Comparison of ENCODE assay signal across 22 cellular contexts in genomic region chr9:125271081-125271480, GRCh38. TPM values are rescaled to one million over a fixed set of nuclear protein-coding genes. Genes with fewer than 3 reads are reported as not detected.
DNase-seq lines count a peak whose midpoint lies in the region; ATAC-seq, FAIRE-seq and TF ChIP-seq lines count a peak whose summit lies in the region.
"Had no signal": no experiment of that assay in that cellular context is flagged by ENCODE, and none has a peak within 500 bp of the region (broad histone marks: within the 10 kb centered on the region; RNA-seq: fewer than 3 reads in every experiment).

No MANE protein-coding gene starts in this region.

- peaks cover 32% of the 10 kb centered on the region for H3K4me1 Mint-ChIP-seq in central memory CD8-positive, alpha-beta T cell

- no peaks in the 10 kb centered on the region for H3K27me3 Mint-ChIP-seq in central memory CD8-positive, alpha-beta T cell

- H3K9me3 ChIP-seq in HepG2 (ENCODE audit: low read length) (no peaks in the 10 kb centered on the region), right lobe of liver (no peaks in the 10 kb centered on the region), hepatocyte (ENCODE audit: low read depth) (no peaks in the 10 kb centered on the region)
- H3K9me3 ChIP-seq: BLaER1 treated with 17β-estradiol and CSF1 and Interleukin-3, amounts not matched to agents 10 nM and 100 nM had no signal

- TF ChIP-seq RAD21 in HepG2 (CRISPR knock-in tag; IDR thresholded peaks at IDR 0.05), result no peak

- peak overlapping the region; percentile 8 for H3K27ac Mint-ChIP-seq in central memory CD8-positive, alpha-beta T cell (ENCODE audit: low read depth)

- intact Hi-C loops in HepG2 (cut with micrococcal nuclease; ENCODE audit: unreplicated experiment) (no loop called here), right lobe of liver (cut with DNase I) (no loop called here)

- CTCF ChIA-PET in HepG2 (lab: Yijun Ruan, JAX; ENCODE audit: low intra/inter-chr PET ratio, low total read pairs), result no interaction called here

- no peaks in the 10 kb centered on the region for H3K9me3 Mint-ChIP-seq in central memory CD8-positive, alpha-beta T cell

- DNase-seq in HepG2 (ENCODE audit: low spot score) (no peak), right lobe of liver (no peak), hepatocyte (ENCODE audit: low spot score) (no peak), AG08396 (ENCODE audit: low spot score) (no peak), NK-92 (lab: John Stamatoyannopoulos, UW; ENCODE audit: unreplicated experiment) (no peak)
- DNase-seq in central memory CD8-positive, alpha-beta T cell (ENCODE audit: low spot score in 2 of 2), result no peak
- DNase-seq in effector CD8-positive, alpha-beta T cell (lab: John Stamatoyannopoulos, UW), result no peak
- DNase-seq: 8988T, GF-D8, KBM-7, NCI-H1417 treated with DMSO at 0.1 percent for 48 hours, NCI-H2029, NCI-H2171, NCI-H446, NCI-H748 treated with DMSO at 0.1 percent for 48 hours, PC-9 had no signal

- no peak overlapping the region for H3K9ac ChIP-seq in HepG2 (ENCODE audit: insufficient read depth, low read depth, low read length)

- no peaks in the 10 kb centered on the region for H3K9me2 ChIP-seq in hepatocyte (replicated peaks; ENCODE audit: insufficient read depth)

- FAIRE-seq in HepG2 (lab: Jason Lieb, UNC), result no peak
- FAIRE-seq: GM19239, H54, HTR-8/SVneo had no signal

- TF ChIP-seq POLR2A in HepG2 (IDR thresholded peaks at IDR 0.05; ENCODE audit: insufficient read depth in 1 of 2, low read depth in 2 of 2, low read length in 2 of 2) (no peak), right lobe of liver (IDR thresholded peaks at IDR 0.05) (no peak)

- POLR2A ChIA-PET in HepG2 (lab: Yijun Ruan, JAX), result no interaction called here

- 94% methylated on average over 5 of the region's 5 CpGs for WGBS in HepG2 (ENCODE audit: low lambda C conversion rate)
- WGBS in right lobe of liver (ENCODE audit: insufficient coverage, low coverage, low lambda C conversion rate, missing lambda C conversion rate), result 85% methylated on average over 5 of the region's 5 CpGs
- 84% methylated on average over 5 of the region's 5 CpGs for WGBS in hepatocyte (ENCODE audit: low lambda C conversion rate, missing lambda C conversion rate)

- ATAC-seq in HepG2, result no peak
- ATAC-seq in right lobe of liver, result no peak
- no peak for ATAC-seq in central memory CD8-positive, alpha-beta T cell (replicated peaks; ENCODE audit: extremely low read depth, poor library complexity, severe bottlenecking)
- ATAC-seq in HG03139 (IDR thresholded peaks at IDR 0.05; ENCODE audit: unreplicated experiment), result no peak
- ATAC-seq: Right ventricle myocardium inferior had no signal

- H3K27ac ChIP-seq in HepG2 (ENCODE audit: extremely low read length, insufficient read depth, low read length) (peak overlapping the region; percentile 47), right lobe of liver (no peak overlapping the region), hepatocyte (peak overlapping the region; percentile 16)

- H3K4me2 ChIP-seq in HepG2 (ENCODE audit: low read depth, low read length) (no peak overlapping the region), hepatocyte (no peak overlapping the region)
- H3K4me2 ChIP-seq: PC-9 had no signal

- H3K4me1 ChIP-seq in HepG2 (ENCODE audit: insufficient read depth, low read length) (peaks cover 65% of the 10 kb centered on the region), right lobe of liver (peaks cover 0 to 32% (median 13%) of the 10 kb centered on the region in 4 donors), hepatocyte (ENCODE audit: insufficient read depth) (peaks cover 23% of the 10 kb centered on the region)

- peaks cover 29% of the 10 kb centered on the region for H3K36me3 Mint-ChIP-seq in central memory CD8-positive, alpha-beta T cell (ENCODE audit: insufficient read depth)

- no peak overlapping the region for H2AFZ ChIP-seq in HepG2 (ENCODE audit: low read length)
- H2AFZ ChIP-seq in hepatocyte, result no peak overlapping the region
- H2AFZ ChIP-seq: PC-9 had no signal

- H3K4me3 Mint-ChIP-seq in central memory CD8-positive, alpha-beta T cell, result no peak overlapping the region

- TF ChIP-seq EP300 in HepG2 (IDR thresholded peaks at IDR 0.05; ENCODE audit: low read depth in 2 of 2, low read length in 2 of 2), result no peak
- no peak for TF ChIP-seq EP300 in HepG2 (CRISPR knock-in tag; IDR thresholded peaks at IDR 0.05; ENCODE audit: borderline replicate concordance)

- H4K20me1 ChIP-seq in HepG2 (ENCODE audit: insufficient read depth, low read length), result no peaks in the 10 kb centered on the region
- peaks cover 5% of the 10 kb centered on the region for H4K20me1 ChIP-seq in hepatocyte (ENCODE audit: insufficient read depth, poor library complexity, severe bottlenecking)

- TF ChIP-seq CTCF in HepG2 (CRISPR knock-in tag; IDR thresholded peaks at IDR 0.05) (no peak), right lobe of liver (IDR thresholded peaks at IDR 0.05) (no peak), hepatocyte (IDR thresholded peaks at IDR 0.05; ENCODE audit: poor library complexity) (no peak)

- H3K27me3 ChIP-seq in HepG2 (ENCODE audit: control insufficient read depth in 1 of 2, insufficient read depth in 2 of 2, low read length in 2 of 2) (no peaks in the 10 kb centered on the region), right lobe of liver (no peaks in the 10 kb centered on the region), hepatocyte (no peaks in the 10 kb centered on the region)
- H3K27me3 ChIP-seq: BLaER1 treated with 17β-estradiol and CSF1 and Interleukin-3, amounts not matched to agents 10 nM and 100 nM had no signal

- H3K36me3 ChIP-seq in HepG2 (replicated peaks in 1 of 2; ENCODE audit: control insufficient read depth in 1 of 2, insufficient read depth in 2 of 2, low read length in 2 of 2) (peaks cover 0 to 8% of the 10 kb centered on the region in 2 experiments; a peak in 2 of 5 replicates), right lobe of liver (peaks cover 0 to 2% (median 0%) of the 10 kb centered on the region in 4 donors), hepatocyte (replicated peaks; ENCODE audit: insufficient read depth, low read depth) (no peaks in the 10 kb centered on the region)

- in situ Hi-C loops in HepG2 (cut with HindIII; ENCODE audit: extremely low pct_ligation_motif_present, low pct_unique_long_range_greater_than_20kb), result no loop called here

- BruUV-seq in HepG2 (replicated peaks; lab: Mats Ljungman, UMichigan), result no TSS peak

- H3K4me3 ChIP-seq in HepG2 (replicated peaks in 1 of 3; ENCODE audit: insufficient read depth in 1 of 3, low read depth in 2 of 3, low read length in 3 of 3), result no peak overlapping the region
- H3K4me3 ChIP-seq in right lobe of liver, result no peak overlapping the region
- no peak overlapping the region for H3K4me3 ChIP-seq in hepatocyte
- H3K4me3 ChIP-seq: BLaER1 treated with 17β-estradiol and CSF1 and Interleukin-3, amounts not matched to agents 10 nM and 100 nM; PC-9 had no signal

- H3K79me2 ChIP-seq in HepG2 (ENCODE audit: insufficient read depth, low read length) (peaks cover 75% of the 10 kb centered on the region), hepatocyte (peaks cover 91% of the 10 kb centered on the region)

RNA-seq across cellular contexts. Expression of gene GAPVD1, which starts 9.5 kb away (rescaled TPM):
- 33.2 and 47.0 TPM in 2 replicates for total RNA-seq in HepG2 (2016; rRNA removed; fragmentation: Illumina TruSeq; extraction: Trizol)
- 14.6 and 17.1 TPM in 2 replicates for total RNA-seq in HepG2 (2016; cell fraction: cytosol; rRNA removed; fragmentation: Illumina TruSeq; extraction: Trizol; ENCODE audit: low read depth)
- total RNA-seq in HepG2 (2016; cell fraction: insoluble cytoplasmic fraction; rRNA removed; fragmentation: Illumina TruSeq; extraction: Trizol), result 32.1 and 41.4 TPM in 2 replicates
- 14.1 and 14.7 TPM in 2 replicates for total RNA-seq in HepG2 (2016; cell fraction: membrane; rRNA removed; fragmentation: Illumina TruSeq; extraction: Trizol)
- total RNA-seq in HepG2 (2016; cell fraction: nucleus; rRNA removed; fragmentation: Illumina TruSeq; extraction: Trizol), result 39.6 and 45.1 TPM in 2 replicates
- polyA plus RNA-seq in HepG2 (2011; rRNA removed), result 9.4 and 11.1 TPM in 2 replicates
- 4.5 and 7.1 TPM in 2 replicates for polyA plus RNA-seq in HepG2 (2011; cell fraction: cytosol; rRNA removed)
- 15.4 and 18.2 TPM in 2 replicates for polyA plus RNA-seq in HepG2 (2011; cell fraction: nucleus; rRNA removed)
- 14.1 and 14.6 TPM in 2 replicates for polyA plus RNA-seq in HepG2 (2012)
- 0.40 and 0.53 TPM in 2 replicates for polyA plus RNA-seq in HepG2 (2016; cell fraction: cytosol; fragmentation: Illumina TruSeq; extraction: Trizol; ENCODE audit: low read depth)
- 16.0 and 18.1 TPM in 2 replicates for polyA plus RNA-seq in HepG2 (2016; cell fraction: insoluble cytoplasmic fraction; fragmentation: Illumina TruSeq; extraction: Trizol; ENCODE audit: low read depth)
- 1.4 and 1.7 TPM in 2 replicates for polyA plus RNA-seq in HepG2 (2016; cell fraction: membrane; fragmentation: Illumina TruSeq; extraction: Trizol; ENCODE audit: low read depth)
- 21.3 and 26.6 TPM in 2 replicates for polyA plus RNA-seq in HepG2 (2016; cell fraction: nucleus; fragmentation: Illumina TruSeq; extraction: Trizol; ENCODE audit: insufficient read depth, low read depth)
- polyA minus RNA-seq in HepG2 (2011; rRNA and poly(A)+ RNA removed; ENCODE audit: low replicate concordance), result 22.4 and 55.2 TPM in 2 replicates
- polyA minus RNA-seq in HepG2 (2011; cell fraction: cytosol; rRNA and poly(A)+ RNA removed), result 24.6 and 33.5 TPM in 2 replicates
- polyA minus RNA-seq in HepG2 (2011; cell fraction: nucleus; rRNA and poly(A)+ RNA removed), result 59.9 and 66.5 TPM in 2 replicates
- 10 to 100 TPM; 15.7 to 24.1 (median 21.1) TPM for total RNA-seq in right lobe of liver
- total RNA-seq in hepatocyte, result 44.7 and 50.0 TPM in 2 replicates
- 22.9 and 25.5 TPM in 2 replicates for polyA plus RNA-seq in hepatocyte

RNA-seq across cellular contexts. Expression of gene HSPA5, which starts 29.9 kb away (rescaled TPM):
- total RNA-seq in HepG2 (2016; rRNA removed; fragmentation: Illumina TruSeq; extraction: Trizol), result 170 and 201 TPM in 2 replicates
- 11.3 and 12.9 TPM in 2 replicates for total RNA-seq in HepG2 (2016; cell fraction: cytosol; rRNA removed; fragmentation: Illumina TruSeq; extraction: Trizol; ENCODE audit: low read depth)
- total RNA-seq in HepG2 (2016; cell fraction: insoluble cytoplasmic fraction; rRNA removed; fragmentation: Illumina TruSeq; extraction: Trizol), result 150 and 197 TPM in 2 replicates
- 29.2 and 35.2 TPM in 2 replicates for total RNA-seq in HepG2 (2016; cell fraction: membrane; rRNA removed; fragmentation: Illumina TruSeq; extraction: Trizol)
- total RNA-seq in HepG2 (2016; cell fraction: nucleus; rRNA removed; fragmentation: Illumina TruSeq; extraction: Trizol), result 348 and 388 TPM in 2 replicates
- 187 and 206 TPM in 2 replicates for polyA plus RNA-seq in HepG2 (2011; rRNA removed)
- polyA plus RNA-seq in HepG2 (2011; cell fraction: cytosol; rRNA removed), result 150 and 201 TPM in 2 replicates
- 105 and 114 TPM in 2 replicates for polyA plus RNA-seq in HepG2 (2011; cell fraction: nucleus; rRNA removed)
- 378 and 476 TPM in 2 replicates for polyA plus RNA-seq in HepG2 (2012)
- 23.2 and 24.9 TPM in 2 replicates for polyA plus RNA-seq in HepG2 (2016; cell fraction: cytosol; fragmentation: Illumina TruSeq; extraction: Trizol; ENCODE audit: low read depth)
- 263 and 283 TPM in 2 replicates for polyA plus RNA-seq in HepG2 (2016; cell fraction: insoluble cytoplasmic fraction; fragmentation: Illumina TruSeq; extraction: Trizol; ENCODE audit: low read depth)
- polyA plus RNA-seq in HepG2 (2016; cell fraction: membrane; fragmentation: Illumina TruSeq; extraction: Trizol; ENCODE audit: low read depth), result 33.1 and 41.5 TPM in 2 replicates
- 733 and 789 TPM in 2 replicates for polyA plus RNA-seq in HepG2 (2016; cell fraction: nucleus; fragmentation: Illumina TruSeq; extraction: Trizol; ENCODE audit: insufficient read depth, low read depth)
- polyA minus RNA-seq in HepG2 (2011; rRNA and poly(A)+ RNA removed; ENCODE audit: low replicate concordance), result 133 and 284 TPM in 2 replicates
- polyA minus RNA-seq in HepG2 (2011; cell fraction: cytosol; rRNA and poly(A)+ RNA removed), result 290 and 324 TPM in 2 replicates
- polyA minus RNA-seq in HepG2 (2011; cell fraction: nucleus; rRNA and poly(A)+ RNA removed), result 124 and 160 TPM in 2 replicates
- 100 to 1,000 TPM; 240 to 359 (median 259) TPM for total RNA-seq in right lobe of liver
- 239 and 246 TPM in 2 replicates for total RNA-seq in hepatocyte
- polyA plus RNA-seq in hepatocyte, result 829 and 881 TPM in 2 replicates

Comparison
In these comparisons a context has a peak if more than half of its experiments do, and no peak if none do; other contexts are left out.
1. H3K27ac ChIP-seq: peak in HepG2 (single experiment) and hepatocyte (single experiment); none in right lobe of liver (0 of 3).